11 cellular contexts compared by ENCODE assay signal in genomic region chr2:217185265-217185995, GRCh38.
"Had no signal": no experiment of that assay in that cellular context is flagged by ENCODE, and none has a peak within 500 bp of the region (broad histone marks: within the 10 kb centered on the region; RNA-seq: fewer than 3 reads in every experiment).

No MANE protein-coding gene starts in this region.

- H3K27ac Mint-ChIP-seq: activated naive CD4-positive, alpha-beta T cell treated with anti-CD3 and anti-CD28 coated beads, Interleukin-2, amount 50 U/mL, for 24 hours; activated T-cell treated with anti-CD3 and anti-CD28 coated beads, Interleukin-2, amount 50 U/mL, for 24 hours; naive B cell had no signal

- H3K4me1 ChIP-seq: lower lobe of right lung, upper lobe of left lung had no signal

- H3K27me3 Mint-ChIP-seq: activated naive CD4-positive, alpha-beta T cell treated with anti-CD3 and anti-CD28 coated beads, Interleukin-2, amount 50 U/mL, for 24 hours had no signal

- H3K4me3 Mint-ChIP-seq: activated naive CD4-positive, alpha-beta T cell treated with anti-CD3 and anti-CD28 coated beads, Interleukin-2, amount 50 U/mL, for 24 hours; activated T-cell treated with anti-CD3 and anti-CD28 coated beads, Interleukin-2, amount 50 U/mL, for 24 hours; naive B cell had no signal

- H3K4me3 ChIP-seq: lower lobe of right lung, upper lobe of left lung had no signal

- ATAC-seq: lower lobe of right lung had no signal

- H3K4me1 Mint-ChIP-seq: activated naive CD4-positive, alpha-beta T cell treated with anti-CD3 and anti-CD28 coated beads, Interleukin-2, amount 50 U/mL, for 24 hours; naive B cell had no signal

- H3K36me3 ChIP-seq: lower lobe of right lung, upper lobe of left lung had no signal

- H3K27me3 ChIP-seq: upper lobe of left lung had no signal

- DNase-seq: activated effector memory CD4-positive, alpha-beta T cell treated with Interleukin-2 at 50 U/mL for 16 hours; activated T-cell treated with anti-CD3 and anti-CD28 coated beads, Interleukin-2, amount 50 U/mL, for 24 hours; amniotic stem cell; foreskin melanocyte; lower lobe of right lung; midbrain; naive B cell; retina; small intestine had no signal

- H3K9me3 Mint-ChIP-seq: activated naive CD4-positive, alpha-beta T cell treated with anti-CD3 and anti-CD28 coated beads, Interleukin-2, amount 50 U/mL, for 24 hours; activated T-cell treated with anti-CD3 and anti-CD28 coated beads, Interleukin-2, amount 50 U/mL, for 24 hours; naive B cell had no signal

- H3K36me3 Mint-ChIP-seq: activated naive CD4-positive, alpha-beta T cell treated with anti-CD3 and anti-CD28 coated beads, Interleukin-2, amount 50 U/mL, for 24 hours; naive B cell had no signal

- H3K27ac ChIP-seq: lower lobe of right lung, upper lobe of left lung had no signal

- H3K9me3 ChIP-seq: lower lobe of right lung, upper lobe of left lung had no signal
